In genomic region chrX:1658083-1658463, GRCh38 we compare ENCODE assay signal across 1 cellular context.
TF ChIP-seq lines count a peak whose summit lies in the region.

No MANE protein-coding gene starts in this region.

TF ChIP-seq in H1, 55 proteins besides CTCF, POLR2A, EP300 and RAD21 (continued from another document):
- TF ChIP-seq SAP30 (IDR thresholded peaks at IDR 0.05; ENCODE audit: insufficient read depth, insufficient replicate concordance, low read length) (no peak), CHD2 (IDR thresholded peaks at IDR 0.05; ENCODE audit: low read length) (no peak), HDAC2 (IDR thresholded peaks at IDR 0.05; ENCODE audit: borderline replicate concordance in 1 of 2, low read depth in 2 of 2, low read length in 2 of 2) (no peak), BCL11A (IDR thresholded peaks at IDR 0.05; ENCODE audit: low read depth in 2 of 2, low read length in 2 of 2) (no peak), SRF (IDR thresholded peaks at IDR 0.05; ENCODE audit: low read depth, low read length) (no peak), EGR1 (IDR thresholded peaks at IDR 0.05; ENCODE audit: borderline replicate concordance, low read depth, low read length) (no peak), MAFK (IDR thresholded peaks at IDR 0.05; ENCODE audit: low read depth, low read length) (no peak), SP2 (IDR thresholded peaks at IDR 0.05; ENCODE audit: low read length) (no peak), SP4 (IDR thresholded peaks at IDR 0.05; ENCODE audit: low read length) (no peak), TBP (IDR thresholded peaks at IDR 0.05; ENCODE audit: low read depth, low read length) (no peak)
